Comparison of ENCODE assay signal across 1 cellular context in genomic region chr7:106626376-106627293, GRCh38.
A peak's percentile ranks its signal among the peaks of the same experiment; 100 is the strongest.
TF ChIP-seq lines count a peak whose summit lies in the region.

No MANE protein-coding gene starts in this region.

TF ChIP-seq in K562, 482 proteins besides CTCF, POLR2A, EP300 and RAD21 (continued from another document):
- TF ChIP-seq ATF3 (IDR thresholded peaks at IDR 0.05) (0 out of 2 replicates have a peak, but pooled peaks have one; percentile 57), ATF3 (CRISPR knock-in tag; conservative IDR thresholded peaks at IDR 0.05) (no peak), MNT (conservative IDR thresholded peaks at IDR 0.05) (no peak), MAFF (IDR thresholded peaks at IDR 0.05; ENCODE audit: low read length) (0 out of 2 replicates have a peak, but pooled peaks have one; percentile 24), ZNF316 (IDR thresholded peaks at IDR 0.05) (peak; percentile 63), SREBF2 (CRISPR knock-in tag; IDR thresholded peaks at IDR 0.05) (0 out of 2 replicates have a peak, but pooled peaks have one; percentile 79), BACH1 (tag; IDR thresholded peaks at IDR 0.05) (0 out of 2 replicates have a peak, but pooled peaks have one; percentile 10), CREB3L1 (IDR thresholded peaks at IDR 0.05; ENCODE audit: borderline replicate concordance, low read depth) (no peak), ZBTB2 (IDR thresholded peaks at IDR 0.05) (no peak), CREB1 (IDR thresholded peaks at IDR 0.05) (no peak), CREB1 (CRISPR knock-in tag; IDR thresholded peaks at IDR 0.05) (no peak), GTF2F1 (IDR thresholded peaks at IDR 0.05; ENCODE audit: low read depth, low read length) (no peak), STAG1 (CRISPR knock-in tag; IDR thresholded peaks at IDR 0.05; ENCODE audit: borderline replicate concordance) (no peak)
